26 cellular contexts compared by ENCODE assay signal in genomic region chr4:188864741-188865140, GRCh38.
"Had no signal": no experiment of that assay in that cellular context is flagged by ENCODE, and none has a peak within 500 bp of the region (broad histone marks: within the 10 kb centered on the region; RNA-seq: fewer than 3 reads in every experiment).

No MANE protein-coding gene starts in this region.

- H3K27me3 ChIP-seq: stomach, suprapubic skin, testis, thyroid gland, tibial artery, tibial nerve, transverse colon, upper lobe of left lung, upper lobe of right lung, uterus, vagina had no signal

- DNase-seq: stimulated activated CD4-positive, alpha-beta T cell treated with anti-CD3 and anti-CD28 coated beads, Interleukin-2, amount 100 ng/mL, for 48 hours; stimulated activated CD4-positive, alpha-beta T cell treated with anti-CD3 and anti-CD28 coated beads, Interleukin-4, amount 100 ng/mL, for 1 hour; stimulated activated CD4-positive, alpha-beta T cell treated with anti-CD3 and anti-CD28 coated beads, Interleukin-4, amount 100 ng/mL, for 24 hours; stimulated activated CD4-positive, alpha-beta T cell treated with anti-CD3 and anti-CD28 coated beads, Interleukin-4, amount 100 ng/mL, for 4 hours; stimulated activated CD8-positive, alpha-beta memory T cell treated with anti-CD3 and anti-CD28 coated beads, Interleukin-4, amount 100 ng/mL, for 48 hours; stimulated activated naive B cell treated with anti-CD40 and anti-IgM and Interleukin-4, amounts not matched to agents 10 μg/mL and 1 μg/mL and 100 μg/mL, for 72 hours; stimulated activated naive CD4-positive, alpha-beta T cell; stimulated activated naive CD4-positive, alpha-beta T cell treated with Interleukin-2 at 50 U/mL for 16 hours; stimulated activated naive CD8-positive, alpha-beta T cell treated with anti-CD3 and anti-CD28 coated beads, Interleukin-15, amount 100 ng/mL, for 72 hours; stimulated activated naive CD8-positive, alpha-beta T cell treated with anti-CD3 and anti-CD28 coated beads, Interleukin-15, Interleukin-2, amounts not matched to agents 100 U/mL and 50 U/mL, for 24 hours; stomach; substantia nigra; testis; thyroid gland; tibial artery; transverse colon; trophoblast cell; upper lobe of left lung; upper lobe of right lung; uterus had no signal

- H3K4me1 ChIP-seq: stomach, suprapubic skin, testis, thyroid gland, tibial artery, tibial nerve, transverse colon, upper lobe of left lung, upper lobe of right lung, uterus, vagina had no signal

- ATAC-seq: stimulated activated effector memory CD8-positive, alpha-beta T cell treated with anti-CD3 and anti-CD28 coated beads, Interleukin-12 subunit alpha, Interleukin-12 subunit beta, amount 100 ng/mL, for 72 hours; stimulated activated memory B cell treated with anti-CD40 and anti-IgM and Interleukin-4, amounts not matched to agents 10 μg/mL and 1 μg/mL and 100 μg/mL, for 72 hours; stimulated activated naive B cell treated with anti-CD40 and anti-IgM and Interleukin-4, amounts not matched to agents 10 μg/mL and 1 μg/mL and 100 μg/mL, for 72 hours; stimulated activated naive CD8-positive, alpha-beta T cell treated with anti-CD3 and anti-CD28 coated beads, Interleukin-15, amount 100 ng/mL, for 72 hours; stimulated activated naive CD8-positive, alpha-beta T cell treated with anti-CD3 and anti-CD28 coated beads, Interleukin-15, Interleukin-2, amounts not matched to agents 100 U/mL and 50 U/mL, for 24 hours; upper lobe of right lung had no signal

- H3K9me3 ChIP-seq: testis, thyroid gland, tibial artery, transverse colon, upper lobe of right lung, uterus, vagina had no signal

- H3K36me3 ChIP-seq: stomach, suprapubic skin, thoracic aorta, thyroid gland, tibial artery, tibial nerve, transverse colon, upper lobe of left lung, upper lobe of right lung, uterus, vagina had no signal

- H3K4me3 ChIP-seq: stomach, suprapubic skin, testis, thoracic aorta, thyroid gland, tibial artery, tibial nerve, transverse colon, upper lobe of left lung, upper lobe of right lung, uterus, vagina had no signal

- H3K27ac ChIP-seq: stomach, suprapubic skin, testis, thoracic aorta, thyroid gland, tibial artery, tibial nerve, transverse colon, upper lobe of left lung, upper lobe of right lung, uterus, vagina had no signal
